Comparison of ENCODE assay signal across 9 cellular contexts in genomic region chr2:74177697-74178096, GRCh38. TPM values are rescaled to one million over a fixed set of nuclear protein-coding genes. Genes with fewer than 3 reads are reported as not detected.
DNase-seq lines count a peak whose midpoint lies in the region; ATAC-seq, FAIRE-seq and TF ChIP-seq lines count a peak whose summit lies in the region.
"Had no signal": no experiment of that assay in that cellular context is flagged by ENCODE, and none has a peak within 500 bp of the region (broad histone marks: within the 10 kb centered on the region; RNA-seq: fewer than 3 reads in every experiment).

No MANE protein-coding gene starts in this region.

- intact Hi-C loops in activated CD4-positive, alpha-beta T cell treated with anti-CD3 and anti-CD28 coated beads for 36 hours (cut with DNase I, micrococcal nuclease) = loop anchor here (1.0 to 10.0 kb wide), 12 partner anchors 21 to 945 kb away; partner anchors contain the start of genes MTHFD2 (in 2 of the 2), STAMBP (in 2 of the 2), ALMS1 (in 1 of the 2) and BOLA3 (in 1 of the 2)
- intact Hi-C loops in kidney (cut with DNase I) = no loop called here

- H3K27ac ChIP-seq in kidney (ENCODE audit: low read depth in 2 of 2, low read length in 2 of 2) (peak overlapping the region; percentile 92 to 93), suprapubic skin (peak overlapping the region; percentile 98)

- no peak for FAIRE-seq in kidney (lab: Jason Lieb, UNC)
- FAIRE-seq: D721Med had no signal

- TF ChIP-seq CTCF in kidney (IDR thresholded peaks at IDR 0.05; ENCODE audit: borderline replicate concordance, extremely low read depth, insufficient read depth) (no peak), suprapubic skin (IDR thresholded peaks at IDR 0.05) (no peak)

- H3K4me3 ChIP-seq in kidney (ENCODE audit: low read length in 2 of 2) = peak overlapping the region; percentile 80 to 95
- peak overlapping the region; percentile 99 for H3K4me3 ChIP-seq in suprapubic skin

- no peak for DNase-seq in activated CD4-positive, alpha-beta T cell treated with anti-CD3 and anti-CD28 coated beads for 36 hours
- DNase-seq in activated CD4-positive, alpha-beta T cell treated with anti-CD3 and anti-CD28 coated beads for 1 hour = no peak
- no peak for DNase-seq in activated naive CD8-positive, alpha-beta T cell treated with anti-CD3 and anti-CD28 coated beads, Interleukin-2, amount 10 ng/mL, durations not matched to agents 7 days and 5 days
- no peak for DNase-seq in kidney
- no peak for DNase-seq in suprapubic skin (ENCODE audit: low spot score in 2 of 2)
- no peak for DNase-seq in SIG-M5 treated with dmso at 0.1 percent for 504 hours (lab: John Stamatoyannopoulos, UW; ENCODE audit: unreplicated experiment)
- DNase-seq in AG08396 (ENCODE audit: low spot score) = no peak
- DNase-seq in NCI-H2171 (lab: John Stamatoyannopoulos, UW) = no peak

- H3K27me3 ChIP-seq in suprapubic skin = no peaks in the 10 kb centered on the region

- POLR2A ChIA-PET in activated CD4-positive, alpha-beta T cell treated with anti-CD3 and anti-CD28 coated beads for 36 hours (lab: Charles Lee) = interaction anchor here (0.7 to 2.6 kb wide), 9 partner anchors 9 to 349 kb away, joined by 3 to 32 read pairs (median 5); partner anchors contain the start of genes MTHFD2 and STAMBP
- POLR2A ChIA-PET in activated naive CD8-positive, alpha-beta T cell treated with anti-CD3 and anti-CD28 coated beads, Interleukin-2, amount 10 ng/mL, durations not matched to agents 7 days and 5 days (lab: Charles Lee) = interaction anchor here (1.1 to 8.2 kb wide), 24 partner anchors 10 to 944 kb away, joined by 3 to 276 read pairs (median 7); partner anchors contain the start of genes BOLA3, C2orf81, CCT7 and DGUOK

- H3K27me3 Mint-ChIP-seq in activated CD4-positive, alpha-beta T cell treated with anti-CD3 and anti-CD28 coated beads for 36 hours = no peaks in the 10 kb centered on the region
- no peaks in the 10 kb centered on the region for H3K27me3 Mint-ChIP-seq in activated naive CD8-positive, alpha-beta T cell treated with anti-CD3 and anti-CD28 coated beads, Interleukin-2, amount 10 ng/mL, durations not matched to agents 7 days and 5 days

- TF ChIP-seq EP300 in suprapubic skin (IDR thresholded peaks at IDR 0.05) = no peak

- H3K36me3 ChIP-seq in kidney (ENCODE audit: control insufficient read depth in 1 of 2, insufficient read depth in 2 of 2, low read length in 2 of 2) (peaks cover 0 to 2% of the 10 kb centered on the region in 2 donors), suprapubic skin (no peaks in the 10 kb centered on the region)

- H3K9ac ChIP-seq in kidney (ENCODE audit: low read length in 2 of 2) = peak overlapping the region; percentile 85 to 86

- no peak for ATAC-seq in activated CD4-positive, alpha-beta T cell treated with anti-CD3 and anti-CD28 coated beads for 36 hours
- no peak for ATAC-seq in activated naive CD8-positive, alpha-beta T cell treated with anti-CD3 and anti-CD28 coated beads, Interleukin-2, amount 10 ng/mL, durations not matched to agents 7 days and 5 days (ENCODE audit: low read depth)

- H3K9me3 ChIP-seq in kidney (ENCODE audit: control insufficient read depth in 1 of 2, low read length in 2 of 2) = no peaks in the 10 kb centered on the region
- H3K9me3 ChIP-seq in suprapubic skin = no peaks in the 10 kb centered on the region

- H3K9me3 Mint-ChIP-seq in activated CD4-positive, alpha-beta T cell treated with anti-CD3 and anti-CD28 coated beads for 36 hours (ENCODE audit: low read depth) = no peaks in the 10 kb centered on the region
- no peaks in the 10 kb centered on the region for H3K9me3 Mint-ChIP-seq in activated naive CD8-positive, alpha-beta T cell treated with anti-CD3 and anti-CD28 coated beads, Interleukin-2, amount 10 ng/mL, durations not matched to agents 7 days and 5 days

- H3K4me1 Mint-ChIP-seq in activated CD4-positive, alpha-beta T cell treated with anti-CD3 and anti-CD28 coated beads for 36 hours = peaks cover 47% of the 10 kb centered on the region
- H3K4me1 Mint-ChIP-seq in activated naive CD8-positive, alpha-beta T cell treated with anti-CD3 and anti-CD28 coated beads, Interleukin-2, amount 10 ng/mL, durations not matched to agents 7 days and 5 days = peaks cover 34% of the 10 kb centered on the region

- CTCF ChIA-PET in activated CD4-positive, alpha-beta T cell treated with anti-CD3 and anti-CD28 coated beads for 36 hours (lab: Charles Lee) = interaction anchor here (0.9 to 3.1 kb wide), 10 partner anchors 11 to 355 kb away, joined by 3 to 19 read pairs (median 8); partner anchors contain the start of genes MTHFD2 and STAMBP

- H3K27ac Mint-ChIP-seq in activated CD4-positive, alpha-beta T cell treated with anti-CD3 and anti-CD28 coated beads for 36 hours = peak overlapping the region; percentile 87
- H3K27ac Mint-ChIP-seq in activated naive CD8-positive, alpha-beta T cell treated with anti-CD3 and anti-CD28 coated beads, Interleukin-2, amount 10 ng/mL, durations not matched to agents 7 days and 5 days = peak overlapping the region; percentile 92

- H3K4me1 ChIP-seq in kidney (ENCODE audit: control insufficient read depth in 1 of 2, insufficient read depth in 1 of 2, low read depth in 1 of 2, low read length in 2 of 2) (peaks cover 0 to 8% of the 10 kb centered on the region in 2 donors), suprapubic skin (peaks cover 48% of the 10 kb centered on the region)

- H3K36me3 Mint-ChIP-seq in activated CD4-positive, alpha-beta T cell treated with anti-CD3 and anti-CD28 coated beads for 36 hours (ENCODE audit: low read depth) = peaks cover 18% of the 10 kb centered on the region
- H3K36me3 Mint-ChIP-seq in activated naive CD8-positive, alpha-beta T cell treated with anti-CD3 and anti-CD28 coated beads, Interleukin-2, amount 10 ng/mL, durations not matched to agents 7 days and 5 days = peaks cover 28% of the 10 kb centered on the region

- H3K4me3 Mint-ChIP-seq in activated CD4-positive, alpha-beta T cell treated with anti-CD3 and anti-CD28 coated beads for 36 hours = peak overlapping the region; percentile 82
- H3K4me3 Mint-ChIP-seq in activated naive CD8-positive, alpha-beta T cell treated with anti-CD3 and anti-CD28 coated beads, Interleukin-2, amount 10 ng/mL, durations not matched to agents 7 days and 5 days = peak overlapping the region; percentile 91

- TF ChIP-seq POLR2A in suprapubic skin (IDR thresholded peaks at IDR 0.05) = no peak

RNA-seq across cellular contexts. Expression of gene MOB1A, which starts 1.0 kb away (rescaled TPM):
- 100 to 1,000 TPM in 1 of 2 experiments, 10 to 100 TPM in 1; 96.6 to 149 TPM for total RNA-seq in activated CD4-positive, alpha-beta T cell treated with anti-CD3 and anti-CD28 coated beads for 36 hours
- total RNA-seq in activated naive CD8-positive, alpha-beta T cell treated with anti-CD3 and anti-CD28 coated beads, Interleukin-2, amount 10 ng/mL, durations not matched to agents 7 days and 5 days = 100 to 1,000 TPM; 178 TPM
- 117 TPM for total RNA-seq in kidney
- polyA plus RNA-seq in kidney (ENCODE audit: insufficient read depth, low read depth, low replicate concordance) = 36.2 TPM
- 10 to 100 TPM; 65.2 to 96.6 (median 79.2) TPM for total RNA-seq in suprapubic skin

RNA-seq across cellular contexts. Expression of gene MTHFD2, which starts 20.7 kb away (rescaled TPM):
- 100 to 1,000 TPM; 411 to 453 TPM for total RNA-seq in activated CD4-positive, alpha-beta T cell treated with anti-CD3 and anti-CD28 coated beads for 36 hours
- 100 to 1,000 TPM; 127 to 130 TPM for total RNA-seq in activated naive CD8-positive, alpha-beta T cell treated with anti-CD3 and anti-CD28 coated beads, Interleukin-2, amount 10 ng/mL, durations not matched to agents 7 days and 5 days
- 69.6 TPM for total RNA-seq in kidney
- polyA plus RNA-seq in kidney (ENCODE audit: insufficient read depth, low read depth, low replicate concordance) = 19.0 TPM
- 10 to 100 TPM; 15.5 to 28.1 (median 17.5) TPM for total RNA-seq in suprapubic skin

RNA-seq across cellular contexts. Expression of gene BOLA3, which starts 30.0 kb away (rescaled TPM):
- 100 to 1,000 TPM; 119 to 130 TPM for total RNA-seq in activated CD4-positive, alpha-beta T cell treated with anti-CD3 and anti-CD28 coated beads for 36 hours
- total RNA-seq in activated naive CD8-positive, alpha-beta T cell treated with anti-CD3 and anti-CD28 coated beads, Interleukin-2, amount 10 ng/mL, durations not matched to agents 7 days and 5 days = 10 to 100 TPM; 47.7 to 53.8 TPM
- total RNA-seq in kidney = 28.1 TPM
- polyA plus RNA-seq in kidney (ENCODE audit: insufficient read depth, low read depth, low replicate concordance) = 155 TPM
- 10 to 100 TPM; 18.9 to 44.0 (median 28.1) TPM for total RNA-seq in suprapubic skin
